26 cellular contexts compared by ENCODE assay signal in genomic region chr17:75628425-75628824, GRCh38. TPM values are rescaled to one million over a fixed set of nuclear protein-coding genes. Genes with fewer than 3 reads are reported as not detected.
"Had no signal": no experiment of that assay in that cellular context is flagged by ENCODE, and none has a peak within 500 bp of the region (broad histone marks: within the 10 kb centered on the region; RNA-seq: fewer than 3 reads in every experiment).

No MANE protein-coding gene starts in this region.

- H3K27ac ChIP-seq: SK-N-MC had no signal

- H3K27ac Mint-ChIP-seq: activated CD4-positive, alpha-beta memory T cell treated with anti-CD3 and anti-CD28 coated beads for 36 hours; activated CD4-positive, alpha-beta T cell treated with anti-CD3 and anti-CD28 coated beads, Interleukin-2, amount 10 ng/mL, durations not matched to agents 7 days and 5 days; activated naive CD4-positive, alpha-beta T cell treated with anti-CD3 and anti-CD28 coated beads, Interleukin-2, amount 50 U/mL, for 24 hours; activated T-helper 2 cell treated with anti-CD3 and anti-CD28 coated beads, Interferon-gamma antibody, Interleukin-2, Interleukin-4, amounts not matched to agents 10 μg/mL and 5 μg/mL and 100 μg/mL, durations not matched to agents 14 hours and 24 hours and 36 hours; brain; T-cell had no signal

- H3K27me3 ChIP-seq: Peyer's patch had no signal

- H3K4me1 Mint-ChIP-seq: activated CD4-positive, alpha-beta T cell treated with anti-CD3 and anti-CD28 coated beads, Interleukin-2, amount 10 ng/mL, durations not matched to agents 7 days and 5 days; activated naive CD4-positive, alpha-beta T cell treated with anti-CD3 and anti-CD28 coated beads, Interleukin-2, amount 50 U/mL, for 24 hours; central memory CD8-positive, alpha-beta T cell had no signal

- H3K9me3 Mint-ChIP-seq: activated CD4-positive, alpha-beta memory T cell treated with anti-CD3 and anti-CD28 coated beads for 36 hours; activated CD4-positive, alpha-beta T cell treated with anti-CD3 and anti-CD28 coated beads, Interleukin-2, amount 10 ng/mL, durations not matched to agents 7 days and 5 days; activated naive CD4-positive, alpha-beta T cell treated with anti-CD3 and anti-CD28 coated beads, Interleukin-2, amount 50 U/mL, for 24 hours; activated T-helper 2 cell treated with anti-CD3 and anti-CD28 coated beads, Interferon-gamma antibody, Interleukin-2, Interleukin-4, amounts not matched to agents 10 μg/mL and 5 μg/mL and 100 μg/mL, durations not matched to agents 14 hours and 24 hours and 36 hours; brain; central memory CD8-positive, alpha-beta T cell; T-cell had no signal

- H3K4me3 Mint-ChIP-seq: activated CD4-positive, alpha-beta memory T cell treated with anti-CD3 and anti-CD28 coated beads for 36 hours; activated CD4-positive, alpha-beta T cell treated with anti-CD3 and anti-CD28 coated beads, Interleukin-2, amount 10 ng/mL, durations not matched to agents 7 days and 5 days; activated naive CD4-positive, alpha-beta T cell treated with anti-CD3 and anti-CD28 coated beads, Interleukin-2, amount 50 U/mL, for 24 hours; brain; central memory CD8-positive, alpha-beta T cell; T-cell had no signal

- H3K36me3 Mint-ChIP-seq: activated CD4-positive, alpha-beta memory T cell treated with anti-CD3 and anti-CD28 coated beads for 36 hours; activated naive CD4-positive, alpha-beta T cell treated with anti-CD3 and anti-CD28 coated beads, Interleukin-2, amount 50 U/mL, for 24 hours; brain; T-cell had no signal

- ATAC-seq: T-cell had no signal

- H3K9me3 ChIP-seq: Peyer's patch had no signal

- DNase-seq: activated CD4-positive, alpha-beta memory T cell treated with anti-CD3 and anti-CD28 coated beads for 36 hours; activated CD4-positive, alpha-beta T cell treated with anti-CD3 and anti-CD28 coated beads, Interleukin-2, amount 10 ng/mL, durations not matched to agents 7 days and 5 days; activated CD4-positive, CD25-positive, alpha-beta regulatory T cell; activated CD8-positive, alpha-beta memory T cell treated with anti-CD3 and anti-CD28 coated beads for 24 hours; activated gamma-delta T cell treated with Interleukin-2 at 50 U/mL for 16 hours; activated T-cell treated with anti-CD3 and anti-CD28 coated beads, Interleukin-2, amount 50 U/mL, for 48 hours; amygdala; KG1; NCI-H1048; NCI-H1930; NCI-H2171; NCI-H2227 treated with DMSO at 0.1 percent for 48 hours; NCI-H446 treated with DMSO at 0.1 percent for 48 hours; NCI-H524 treated with DMSO at 0.1 percent for 48 hours; NCI-H774; NK-92 treated with Interleukin-12 subunit alpha and Interleukin-12 subunit beta, amount 100 ng/mL, for 24 hours; Peyer's patch; T-cell; T-helper 2 cell; T1000 had no signal

- H3K27me3 Mint-ChIP-seq: activated CD4-positive, alpha-beta memory T cell treated with anti-CD3 and anti-CD28 coated beads for 36 hours; activated CD4-positive, alpha-beta T cell treated with anti-CD3 and anti-CD28 coated beads, Interleukin-2, amount 10 ng/mL, durations not matched to agents 7 days and 5 days; activated naive CD4-positive, alpha-beta T cell treated with anti-CD3 and anti-CD28 coated beads, Interleukin-2, amount 50 U/mL, for 24 hours; central memory CD8-positive, alpha-beta T cell; T-cell had no signal

- H3K4me3 ChIP-seq: Peyer's patch, SK-N-MC had no signal

RNA-seq across cellular contexts. Expression of gene SMIM5, which starts 4.8 kb away (rescaled TPM):
- total RNA-seq: activated CD4-positive, alpha-beta memory T cell treated with anti-CD3 and anti-CD28 coated beads for 36 hours; M059J had no signal
